Comparison of ENCODE assay signal across 26 cellular contexts in the genomic region with DNA sequence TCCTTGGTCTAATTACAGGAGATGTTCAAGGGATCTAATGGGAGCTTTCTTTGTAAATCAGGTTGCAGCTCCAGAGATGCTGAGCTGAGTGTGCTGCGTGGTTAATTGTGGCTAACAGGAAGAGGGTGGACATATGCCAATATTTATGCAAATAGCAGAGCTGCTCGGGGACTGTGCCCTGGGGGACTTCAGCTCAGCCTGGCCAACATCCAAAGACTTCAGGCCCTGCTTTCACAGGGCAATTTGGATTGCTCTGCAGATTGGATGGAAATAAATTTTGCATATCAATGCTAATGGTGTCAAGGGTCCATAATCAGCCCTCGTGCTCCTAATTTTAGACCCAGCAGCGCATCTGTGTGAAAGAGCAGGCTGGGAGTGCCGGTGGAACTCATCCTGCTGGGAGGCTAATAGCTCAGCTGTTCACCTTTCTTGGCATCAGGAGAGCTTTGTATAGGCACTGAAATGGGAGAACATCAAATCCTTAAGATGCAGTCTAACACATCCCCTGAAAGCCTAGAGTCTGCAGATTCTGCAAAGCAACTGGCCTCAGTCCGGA.
DNase-seq lines count a peak whose midpoint lies in the region; ATAC-seq and TF ChIP-seq lines count a peak whose summit lies in the region.
"Had no signal": no experiment of that assay in that cellular context is flagged by ENCODE, and none has a peak within 500 bp of the region (broad histone marks: within the 10 kb centered on the region; RNA-seq: fewer than 3 reads in every experiment).

No MANE protein-coding gene starts in this region.

- DNase-seq in DMS 273 (lab: John Stamatoyannopoulos, UW; ENCODE audit: unreplicated experiment) (peak; percentile 26), DMS 273 treated with DMSO at 0.1 percent for 48 hours (lab: John Stamatoyannopoulos, UW) (no peak), G401 (ENCODE audit: low spot score) (peak; percentile 32), NCI-H2081 treated with DMSO at 0.1 percent for 48 hours (lab: John Stamatoyannopoulos, UW) (peak; percentile 3), cerebellar cortex (ENCODE audit: low spot score) (peak; percentile 24), pons (ENCODE audit: low spot score) (no peak), uterus (no peak)
- DNase-seq: BE2C; Calu3; CD4-positive, alpha-beta T cell; DND-41; GDM1; KG1; NCI-H2029; NCI-H345; NCI-H82; Right ventricle myocardium superior; T-cell; T1000 had no signal

- no peaks in the 10 kb centered on the region for H3K36me3 ChIP-seq in uterus
- H3K36me3 ChIP-seq: BE2C, Peyer's patch had no signal

- intact Hi-C loops in uterus (cut with DNase I; ENCODE audit: low total_unique reads): no loop called here

- H3K9me3 ChIP-seq in uterus: no peaks in the 10 kb centered on the region
- H3K9me3 ChIP-seq: BE2C, Peyer's patch had no signal

- no peak for TF ChIP-seq CTCF in uterus (IDR thresholded peaks at IDR 0.05)

- H3K4me1 ChIP-seq in uterus: no peaks in the 10 kb centered on the region
- H3K4me1 ChIP-seq: BE2C, Peyer's patch had no signal

- in situ Hi-C loops in G401 (cut with HindIII; ENCODE audit: low sequenced_read_pairs): no loop called here

- TF ChIP-seq POLR2A in uterus (IDR thresholded peaks at IDR 0.05): no peak

- ATAC-seq in GM21423 (IDR thresholded peaks at IDR 0.05; ENCODE audit: unreplicated experiment): no peak
- ATAC-seq: GM12878, HCT116, HepG2, T-cell had no signal

- H3K27me3 ChIP-seq in uterus: no peaks in the 10 kb centered on the region
- H3K27me3 ChIP-seq: BE2C, Peyer's patch had no signal

- no peak overlapping the region for H3K27ac ChIP-seq in uterus
- H3K27ac ChIP-seq: 22Rv1, Peyer's patch, SK-N-MC had no signal

- no peak overlapping the region for H3K4me3 ChIP-seq in uterus
- H3K4me3 ChIP-seq: GM12878, Peyer's patch, SK-N-MC had no signal

Comparison
In these comparisons a context has a peak if more than half of its experiments do, and no peak if none do; other contexts are left out.
1. DNase-seq: peak in DMS 273 (single experiment), G401 (single experiment), NCI-H2081 treated with DMSO at 0.1 percent for 48 hours (single experiment) and cerebellar cortex (single experiment); none in DMS 273 treated with DMSO at 0.1 percent for 48 hours (single experiment), pons (single experiment) and uterus (0 of 2).